In genomic region chr18:47987456-47987735, GRCh38 we compare ENCODE assay signal across 13 cellular contexts.
"Had no signal": no experiment of that assay in that cellular context is flagged by ENCODE, and none has a peak within 500 bp of the region (broad histone marks: within the 10 kb centered on the region; RNA-seq: fewer than 3 reads in every experiment).

No MANE protein-coding gene starts in this region.

- H3K27me3 ChIP-seq: gastrocnemius medialis, heart left ventricle, upper lobe of right lung had no signal

- H3K4me2 ChIP-seq: smooth muscle cell had no signal

- H3K9me3 ChIP-seq: gastrocnemius medialis, heart left ventricle, lower lobe of right lung, prostate gland, thoracic aorta, upper lobe of right lung had no signal

- H3K4me3 ChIP-seq: gastrocnemius medialis, heart left ventricle, lower lobe of right lung, prostate gland, smooth muscle cell, thoracic aorta, upper lobe of right lung had no signal

- H3K4me1 ChIP-seq: gastrocnemius medialis, lower lobe of right lung, prostate gland, upper lobe of right lung had no signal

- H3K27ac ChIP-seq: gastrocnemius medialis, heart left ventricle, lower lobe of right lung, prostate gland, thoracic aorta, upper lobe of right lung had no signal

- DNase-seq: activated naive CD4-positive, alpha-beta T cell; activated naive CD8-positive, alpha-beta T cell treated with anti-CD3 and anti-CD28 coated beads, Interleukin-2, amount 10 ng/mL, durations not matched to agents 7 days and 5 days; activated T-cell treated with anti-CD3 and anti-CD28 coated beads for 4 hours; anterior cingulate cortex; gastrocnemius medialis; heart left ventricle; left cardiac atrium; lower lobe of right lung; right cardiac atrium; upper lobe of right lung had no signal

- H3K36me3 ChIP-seq: gastrocnemius medialis, heart left ventricle, lower lobe of right lung, prostate gland, thoracic aorta, upper lobe of right lung had no signal
